8 cellular contexts compared by ENCODE assay signal in the genomic region with DNA sequence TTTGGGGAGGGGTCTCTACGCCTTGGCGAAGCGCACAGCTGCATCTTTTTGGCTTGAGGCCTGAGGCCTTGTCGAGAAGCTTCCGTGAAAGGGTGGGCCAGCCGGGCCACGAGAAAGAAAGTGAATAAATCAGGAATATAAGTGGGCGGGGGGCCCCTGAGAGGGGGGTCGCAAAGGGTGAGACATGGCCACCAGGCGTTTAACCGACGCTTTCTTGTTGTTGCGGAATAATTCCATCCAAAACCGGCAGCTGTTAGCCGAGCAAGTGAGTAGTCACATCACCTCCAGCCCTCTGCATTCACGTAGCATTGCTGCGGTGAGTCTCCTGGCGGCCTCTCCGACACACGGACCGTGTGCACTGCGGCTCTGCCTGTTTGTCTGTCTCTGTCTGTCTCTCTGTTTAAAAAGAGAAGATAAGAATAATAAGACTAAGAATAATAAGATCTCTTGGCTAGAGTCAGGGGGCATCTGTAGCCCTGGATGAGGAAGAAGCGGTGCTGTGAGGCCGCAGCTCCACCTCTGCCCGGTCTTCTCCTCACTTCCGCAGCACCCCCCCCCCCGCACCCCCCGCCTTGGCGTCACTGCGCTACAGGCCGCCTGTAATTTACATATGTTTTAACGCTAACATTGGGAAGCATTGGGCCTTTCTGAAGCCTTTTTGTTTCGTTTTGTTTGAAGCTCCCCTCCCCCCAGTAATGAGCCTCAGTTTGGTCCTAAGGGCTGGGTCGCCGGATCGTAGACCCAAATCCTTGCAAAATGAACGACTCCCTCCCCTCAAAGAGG. TPM values are rescaled to one million over a fixed set of nuclear protein-coding genes. Genes with fewer than 3 reads are reported as not detected.
A peak's percentile ranks its signal among the peaks of the same experiment; 100 is the strongest.
DNase-seq lines count a peak whose midpoint lies in the region; ATAC-seq and TF ChIP-seq lines count a peak whose summit lies in the region.

No MANE protein-coding gene starts in this region.

- no peaks in the 10 kb centered on the region for H3K27me3 Mint-ChIP-seq in naive thymus-derived CD8-positive, alpha-beta T cell

- H3K4me3 Mint-ChIP-seq in naive thymus-derived CD8-positive, alpha-beta T cell = peak overlapping the region; percentile 92 to 100 (median 98)

- peaks cover under 1% of the 10 kb centered on the region for H3K4me1 ChIP-seq in BE2C
- peaks cover 44 to 67% of the 10 kb centered on the region in 2 donors for H3K4me1 ChIP-seq in thoracic aorta (ENCODE audit: control insufficient read depth in 1 of 2, low read depth in 2 of 2)

- H3K9me3 Mint-ChIP-seq in naive thymus-derived CD8-positive, alpha-beta T cell = no peaks in the 10 kb centered on the region

- peak overlapping the region; percentile 93 for H3K27ac ChIP-seq in thoracic aorta

- peak; percentile 49 for ATAC-seq in HG03460 (IDR thresholded peaks at IDR 0.05; ENCODE audit: unreplicated experiment)
- ATAC-seq in naive thymus-derived CD8-positive, alpha-beta T cell = peak; percentile 56 to 61
- no peak for ATAC-seq in thoracic aorta (ENCODE audit: insufficient number of reproducible peaks, low FRiP score, low read depth)

- TF ChIP-seq CTCF in BE2C (IDR thresholded peaks at IDR 0.05; ENCODE audit: low read depth, low read length) (0 out of 2 replicates have a peak, but pooled peaks have one; percentile 4), fibroblast of the aortic adventitia (IDR thresholded peaks at IDR 0.05; ENCODE audit: insufficient read depth, low read length) (no peak), thoracic aorta (IDR thresholded peaks at IDR 0.05) (no peak)

- peak overlapping the region; percentile 99 to 100 (median 100) for H3K27ac Mint-ChIP-seq in naive thymus-derived CD8-positive, alpha-beta T cell

- H3K36me3 ChIP-seq in BE2C (no peaks in the 10 kb centered on the region), thoracic aorta (no peaks in the 10 kb centered on the region)

- H3K9me3 ChIP-seq in BE2C (no peaks in the 10 kb centered on the region), thoracic aorta (no peaks in the 10 kb centered on the region)

- DNase-seq in BE2C (no peak), RKO (ENCODE audit: low spot score) (peak; percentile 92), activated gamma-delta T cell treated with Interleukin-2 at 50 U/mL for 16 hours (peak; percentile 55), fibroblast of the aortic adventitia (ENCODE audit: low read depth) (peak; percentile 69), thoracic aorta (ENCODE audit: low spot score) (no peak)
- peak; percentile 55 to 85 (median 72) for DNase-seq in naive thymus-derived CD8-positive, alpha-beta T cell

- H3K4me3 ChIP-seq in BE2C (ENCODE audit: low read depth, low read length) (peak overlapping the region; percentile 98), fibroblast of the aortic adventitia (ENCODE audit: low read depth, low read length) (peak overlapping the region; percentile 97), thoracic aorta (peak overlapping the region; percentile 96)

- POLR2A ChIA-PET in naive thymus-derived CD8-positive, alpha-beta T cell (lab: Charles Lee) = interaction anchor here (0.6 to 5.1 kb wide), 31 partner anchors 8 to 1254 kb away, joined by 3 to 112 read pairs (median 5); a partner anchor contains a TSS

- H3K4me1 Mint-ChIP-seq in naive thymus-derived CD8-positive, alpha-beta T cell = peaks cover 17 to 47% (median 38%) of the 10 kb centered on the region in 4 donors

- peaks cover 0 to 9% (median 0%) of the 10 kb centered on the region in 3 donors for H3K36me3 Mint-ChIP-seq in naive thymus-derived CD8-positive, alpha-beta T cell

- in situ Hi-C loops in GM18951 (cut with MboI; ENCODE audit: low sequenced_read_pairs, unreplicated experiment) = no loop called here

- peak; percentile 64 for TF ChIP-seq POLR2A in GM18951 (IDR thresholded peaks at IDR 0.05; ENCODE audit: extremely low read depth, insufficient read depth, insufficient read length)

- H3K27me3 ChIP-seq in BE2C (no peaks in the 10 kb centered on the region), thoracic aorta (replicated peaks; ENCODE audit: insufficient read depth) (no peaks in the 10 kb centered on the region)

RNA-seq across cellular contexts. Expression of a gene that starts 0.9 kb away (rescaled TPM):
- 83.5 TPM for polyA plus RNA-seq in BE2C (2012; ENCODE audit: insufficient read depth, insufficient read length, low read depth)
- total RNA-seq in fibroblast of the aortic adventitia (ENCODE audit: low replicate concordance) (25.5 and 26.5 TPM in 2 replicates), thoracic aorta (100 to 1,000 TPM in 1 of 2 donors, 10 to 100 TPM in 1; 66.3 to 109 TPM)
- total RNA-seq in naive thymus-derived CD8-positive, alpha-beta T cell = 100 to 1,000 TPM; 183 to 205 TPM
- polyA plus RNA-seq in naive thymus-derived CD8-positive, alpha-beta T cell = 10 to 100 TPM; 23.2 to 35.9 (median 30.4) TPM

RNA-seq across cellular contexts. Expression of a gene that starts 40.6 kb away (rescaled TPM):
- polyA plus RNA-seq in BE2C (2012; ENCODE audit: insufficient read depth, insufficient read length, low read depth) = 0.82 TPM
- total RNA-seq in fibroblast of the aortic adventitia (ENCODE audit: low replicate concordance) = 24.5 and 33.1 TPM in 2 replicates
- total RNA-seq in naive thymus-derived CD8-positive, alpha-beta T cell = 10 to 100 TPM; 43.1 to 44.8 TPM
- 1 to 10 TPM; 5.3 to 6.3 (median 5.5) TPM for polyA plus RNA-seq in naive thymus-derived CD8-positive, alpha-beta T cell
- 10 to 100 TPM; 47.1 to 59.4 TPM for total RNA-seq in thoracic aorta

Comparison
In these comparisons a context has a peak if more than half of its experiments do, and no peak if none do; other contexts are left out.
1. DNase-seq: peak in RKO (single experiment), activated gamma-delta T cell treated with Interleukin-2 at 50 U/mL for 16 hours (single experiment), fibroblast of the aortic adventitia (single experiment) and naive thymus-derived CD8-positive, alpha-beta T cell (10 of 10); none in BE2C (single experiment) and thoracic aorta (single experiment).
2. Peak in every context shown above with its lines, with median percentiles within 50 percentile points of each other: H3K4me3 ChIP-seq.